In the genomic region with DNA sequence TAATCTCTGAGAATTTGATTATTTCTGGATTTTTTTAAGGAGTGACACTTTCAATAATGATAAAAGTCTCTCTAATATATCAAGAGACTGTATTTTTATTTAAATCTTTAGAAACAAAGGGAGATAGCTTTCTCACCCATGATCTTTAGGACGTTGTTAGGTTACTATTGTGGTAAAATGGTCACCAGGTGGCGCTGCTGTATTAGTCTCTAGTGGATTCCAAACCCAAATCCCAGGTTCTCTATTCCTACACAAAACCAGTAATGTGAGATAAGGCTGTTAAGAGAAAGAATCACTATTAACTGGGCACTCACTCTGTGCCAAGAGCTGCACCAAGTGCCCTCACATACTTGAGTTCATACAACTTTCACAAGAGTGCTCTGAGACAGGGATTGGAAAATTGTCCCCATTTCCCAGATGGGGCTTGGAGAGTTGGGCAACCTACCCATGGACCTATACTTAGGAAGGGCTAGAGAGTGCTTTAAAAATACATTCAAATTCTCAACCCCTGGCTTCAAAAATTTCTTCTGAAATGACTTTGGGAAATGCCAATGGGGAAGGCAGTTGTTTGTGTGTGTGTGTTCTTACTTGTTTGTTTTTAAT, we compare ENCODE assay signal across 8 cellular contexts.
DNase-seq lines count a peak whose midpoint lies in the region; ATAC-seq and TF ChIP-seq lines count a peak whose summit lies in the region.

No MANE protein-coding gene starts in this region.

- H3K36me3 Mint-ChIP-seq in activated T-helper 1 cell treated with anti-CD3 and anti-CD28 coated beads, Interleukin-12 subunit alpha, Interleukin-12 subunit beta, Interleukin-2, Interleukin-4 antibody, amounts not matched to agents 30 ng/mL and 10 ng/mL and 1 ng/mL, durations not matched to agents 14 hours and 24 hours and 36 hours (ENCODE audit: low read depth) = no peaks in the 10 kb centered on the region
- H3K36me3 Mint-ChIP-seq in osteocyte (ENCODE audit: unreplicated experiment) = peaks cover 10% of the 10 kb centered on the region

- H3K4me3 ChIP-seq in OCI-LY3 (ENCODE audit: low read length) (no peak overlapping the region), aorta (ENCODE audit: low read length in 2 of 2) (no peak overlapping the region)

- H3K27ac ChIP-seq in OCI-LY3 (ENCODE audit: low read length) (no peak overlapping the region), aorta (ENCODE audit: low read depth in 1 of 2, low read length in 2 of 2) (no peak overlapping the region)

- H3K4me3 Mint-ChIP-seq in activated T-helper 1 cell treated with anti-CD3 and anti-CD28 coated beads, Interleukin-12 subunit alpha, Interleukin-12 subunit beta, Interleukin-2, Interleukin-4 antibody, amounts not matched to agents 30 ng/mL and 10 ng/mL and 1 ng/mL, durations not matched to agents 14 hours and 24 hours and 36 hours = no peak overlapping the region
- no peak overlapping the region for H3K4me3 Mint-ChIP-seq in osteocyte (ENCODE audit: unreplicated experiment)

- 6 to 7% methylated on average over 2 of the region's 2 CpGs for WGBS in aorta, 2 donors

- no peak overlapping the region for H3K27ac Mint-ChIP-seq in activated T-helper 1 cell treated with anti-CD3 and anti-CD28 coated beads, Interleukin-12 subunit alpha, Interleukin-12 subunit beta, Interleukin-2, Interleukin-4 antibody, amounts not matched to agents 30 ng/mL and 10 ng/mL and 1 ng/mL, durations not matched to agents 14 hours and 24 hours and 36 hours
- H3K27ac Mint-ChIP-seq in osteocyte (ENCODE audit: unreplicated experiment) = no peak overlapping the region

- H3K4me1 Mint-ChIP-seq in activated T-helper 1 cell treated with anti-CD3 and anti-CD28 coated beads, Interleukin-12 subunit alpha, Interleukin-12 subunit beta, Interleukin-2, Interleukin-4 antibody, amounts not matched to agents 30 ng/mL and 10 ng/mL and 1 ng/mL, durations not matched to agents 14 hours and 24 hours and 36 hours (ENCODE audit: low read depth) = no peaks in the 10 kb centered on the region
- H3K4me1 Mint-ChIP-seq in osteocyte (ENCODE audit: unreplicated experiment) = peaks cover 5% of the 10 kb centered on the region

- H2AFZ ChIP-seq in OCI-LY3 (ENCODE audit: low read depth, low read length) = no peak overlapping the region

- no peaks in the 10 kb centered on the region for H3K36me3 ChIP-seq in OCI-LY3 (replicated peaks; ENCODE audit: low read depth, low read length)
- H3K36me3 ChIP-seq in aorta (ENCODE audit: control insufficient read depth in 1 of 2, insufficient read depth in 2 of 2, low read length in 1 of 2) = no peaks in the 10 kb centered on the region

- no peaks in the 10 kb centered on the region for H3K27me3 ChIP-seq in OCI-LY3 (ENCODE audit: low read depth, low read length)
- H3K27me3 ChIP-seq in aorta (ENCODE audit: control insufficient read depth in 1 of 2, insufficient read depth in 2 of 2, low read length in 1 of 2) = no peaks in the 10 kb centered on the region

- TF ChIP-seq CTCF in OCI-LY3 (IDR thresholded peaks at IDR 0.05; ENCODE audit: low read depth, low read length) = peak; percentile 96
- peak; percentile 72 for TF ChIP-seq CTCF in osteocyte (IDR thresholded peaks at IDR 0.05)

- no peak overlapping the region for H3K4me2 ChIP-seq in OCI-LY3 (ENCODE audit: low read length)

- peak; percentile 80 for ATAC-seq in aorta (ENCODE audit: low FRiP score)
- no peak for ATAC-seq in GM21447 (IDR thresholded peaks at IDR 0.05; ENCODE audit: unreplicated experiment)

- H3K9ac ChIP-seq in OCI-LY3 (ENCODE audit: low read length) = no peak overlapping the region

- no peaks in the 10 kb centered on the region for H3K79me2 ChIP-seq in OCI-LY3 (ENCODE audit: low read length)

- H3K4me1 ChIP-seq in OCI-LY3 (ENCODE audit: low read length) (no peaks in the 10 kb centered on the region), aorta (ENCODE audit: control insufficient read depth in 1 of 2, insufficient read depth in 2 of 2, low read length in 2 of 2) (no peaks in the 10 kb centered on the region)

- H3K9me3 ChIP-seq in OCI-LY3 (ENCODE audit: insufficient read depth, low read length) (no peaks in the 10 kb centered on the region), aorta (ENCODE audit: control insufficient read depth, low read length) (no peaks in the 10 kb centered on the region)

- no peaks in the 10 kb centered on the region for H3K9me3 Mint-ChIP-seq in activated T-helper 1 cell treated with anti-CD3 and anti-CD28 coated beads, Interleukin-12 subunit alpha, Interleukin-12 subunit beta, Interleukin-2, Interleukin-4 antibody, amounts not matched to agents 30 ng/mL and 10 ng/mL and 1 ng/mL, durations not matched to agents 14 hours and 24 hours and 36 hours
- H3K9me3 Mint-ChIP-seq in osteocyte (ENCODE audit: unreplicated experiment) = peaks cover 10% of the 10 kb centered on the region

- peak; percentile 73 for DNase-seq in EH (ENCODE audit: low read depth)
- peak; percentile 64 for DNase-seq in HT1080 (ENCODE audit: low read depth)
- DNase-seq in activated T-helper 1 cell treated with anti-CD3 and anti-CD28 coated beads, Interleukin-12 subunit alpha, Interleukin-12 subunit beta, Interleukin-2, Interleukin-4 antibody, amounts not matched to agents 30 ng/mL and 10 ng/mL and 1 ng/mL, durations not matched to agents 14 hours and 24 hours and 36 hours (ENCODE audit: low spot score) = peak; percentile 3
- DNase-seq in germinal center (ENCODE audit: low spot score) = peak; percentile 9
- DNase-seq in osteocyte (ENCODE audit: extremely low spot score, unreplicated experiment) = no peak
- DNase-seq in aorta = peak; percentile 77

- H3K27me3 Mint-ChIP-seq in activated T-helper 1 cell treated with anti-CD3 and anti-CD28 coated beads, Interleukin-12 subunit alpha, Interleukin-12 subunit beta, Interleukin-2, Interleukin-4 antibody, amounts not matched to agents 30 ng/mL and 10 ng/mL and 1 ng/mL, durations not matched to agents 14 hours and 24 hours and 36 hours (ENCODE audit: insufficient read depth) = peaks cover 5% of the 10 kb centered on the region
- no peaks in the 10 kb centered on the region for H3K27me3 Mint-ChIP-seq in osteocyte (ENCODE audit: unreplicated experiment)

- intact Hi-C loops in activated T-helper 1 cell treated with anti-CD3 and anti-CD28 coated beads, Interleukin-12 subunit alpha, Interleukin-12 subunit beta, Interleukin-2, Interleukin-4 antibody, amounts not matched to agents 30 ng/mL and 10 ng/mL and 1 ng/mL, durations not matched to agents 14 hours and 24 hours and 36 hours (cut with micrococcal nuclease) = loop anchor here (1.0 to 10.0 kb wide), 2 partner anchors 738 to 1098 kb away; no protein-coding TSS in a partner anchor
- intact Hi-C loops in aorta (cut with DNase I) = no loop called here

- H4K20me1 ChIP-seq in OCI-LY3 (ENCODE audit: insufficient read depth, low read length) = no peaks in the 10 kb centered on the region
